Comparison of ENCODE assay signal across 1 cellular context in genomic region chr3:130702985-130703384, GRCh38.
TF ChIP-seq lines count a peak whose summit lies in the region.

No MANE protein-coding gene starts in this region.

TF ChIP-seq in HepG2, 621 proteins besides CTCF, POLR2A, EP300 and RAD21:
- TF ChIP-seq ISL2 (CRISPR knock-in tag; IDR thresholded peaks at IDR 0.05), result peak; percentile 31; the same call in 1 of the 2 replicates
- TF ChIP-seq HDAC2 (CRISPR knock-in tag; IDR thresholded peaks at IDR 0.05), result peak; percentile 27; the same call in 1 of the 2 replicates
- no peak for TF ChIP-seq NR2C2 (CRISPR knock-in tag; IDR thresholded peaks at IDR 0.05; ENCODE audit: borderline replicate concordance)
- TF ChIP-seq HNF4A (CRISPR knock-in tag; IDR thresholded peaks at IDR 0.05), result peak; percentile 61
- TF ChIP-seq SOX13 (IDR thresholded peaks at IDR 0.05), result no peak
- TF ChIP-seq SOX13 (CRISPR knock-in tag; conservative IDR thresholded peaks at IDR 0.05 in 1 of 2, IDR thresholded peaks at IDR 0.05 in 1 of 2), result peak in 1 of 2 experiments; percentile 36; a peak in 1 of 4 replicates
- TF ChIP-seq PAXIP1 (CRISPR knock-in tag; conservative IDR thresholded peaks at IDR 0.05), result peak; percentile 56
- TF ChIP-seq PHB2 (IDR thresholded peaks at IDR 0.05; ENCODE audit: partially characterized antibody), result no peak
- 0 out of 2 replicates have a peak, but pooled peaks have one; percentile 25 for TF ChIP-seq SAP130 (CRISPR knock-in tag; IDR thresholded peaks at IDR 0.05; ENCODE audit: low read depth)
- 0 out of 2 replicates have a peak, but pooled peaks have one; percentile 12 for TF ChIP-seq PATZ1 (CRISPR knock-in tag; IDR thresholded peaks at IDR 0.05)
- no peak for TF ChIP-seq HDAC6 (IDR thresholded peaks at IDR 0.05; ENCODE audit: low read depth, low read length)
- peak; percentile 68; the same call in 1 of the 2 replicates for TF ChIP-seq TCF7 (IDR thresholded peaks at IDR 0.05; ENCODE audit: low read depth)
- no peak for TF ChIP-seq ZNF7 (CRISPR knock-in tag; IDR thresholded peaks at IDR 0.05)
- peak; percentile 43; the same call in 1 of the 2 replicates for TF ChIP-seq HMG20A (CRISPR knock-in tag; IDR thresholded peaks at IDR 0.05; ENCODE audit: borderline replicate concordance)
- TF ChIP-seq ZNF644 (CRISPR knock-in tag; IDR thresholded peaks at IDR 0.05; ENCODE audit: low read depth), result 0 out of 2 replicates have a peak, but pooled peaks have one; percentile 57
- 0 out of 2 replicates have a peak, but pooled peaks have one; percentile 38 for TF ChIP-seq FOXA3 (CRISPR knock-in tag; IDR thresholded peaks at IDR 0.05)
- TF ChIP-seq HNF4G (IDR thresholded peaks at IDR 0.05; ENCODE audit: borderline replicate concordance, low read depth, low read length), result 0 out of 2 replicates have a peak, but pooled peaks have one; percentile 8
- TF ChIP-seq HNF4G (CRISPR knock-in tag; IDR thresholded peaks at IDR 0.05; ENCODE audit: borderline replicate concordance, low read depth), result no peak
- TF ChIP-seq HOXA3 (CRISPR knock-in tag; IDR thresholded peaks at IDR 0.05), result no peak
- TF ChIP-seq EED (CRISPR knock-in tag; IDR thresholded peaks at IDR 0.05), result no peak
- peak; percentile 59 for TF ChIP-seq FOXO1 (CRISPR knock-in tag; IDR thresholded peaks at IDR 0.05)
- 0 out of 2 replicates have a peak, but pooled peaks have one; percentile 11 for TF ChIP-seq SOX5 (CRISPR knock-in tag; IDR thresholded peaks at IDR 0.05; ENCODE audit: borderline replicate concordance)
- TF ChIP-seq KMT2A (CRISPR knock-in tag; IDR thresholded peaks at IDR 0.05), result no peak
- TF ChIP-seq TCF7L2 (IDR thresholded peaks at IDR 0.05; ENCODE audit: low read depth, low read length), result no peak
- TF ChIP-seq BCL6 (CRISPR knock-in tag; IDR thresholded peaks at IDR 0.05), result 0 out of 2 replicates have a peak, but pooled peaks have one; percentile 12
- no peak for TF ChIP-seq ZSCAN21 (CRISPR knock-in tag; IDR thresholded peaks at IDR 0.05; ENCODE audit: borderline replicate concordance)
- 0 out of 2 replicates have a peak, but pooled peaks have one; percentile 25 for TF ChIP-seq NCOA2 (CRISPR knock-in tag; IDR thresholded peaks at IDR 0.05)
- 0 out of 2 replicates have a peak, but pooled peaks have one; percentile 14 for TF ChIP-seq KDM6A (CRISPR knock-in tag; IDR thresholded peaks at IDR 0.05; ENCODE audit: low read depth)
- peak; percentile 38; the same call in 1 of the 2 replicates for TF ChIP-seq RARA (CRISPR knock-in tag; IDR thresholded peaks at IDR 0.05)
- no peak for TF ChIP-seq ZNF720 (CRISPR knock-in tag; IDR thresholded peaks at IDR 0.05)
- TF ChIP-seq PHF5A (CRISPR knock-in tag; IDR thresholded peaks at IDR 0.05; ENCODE audit: low read depth, unreplicated experiment), result no peak
- no peak for TF ChIP-seq ZNF224 (CRISPR knock-in tag; IDR thresholded peaks at IDR 0.05)
- TF ChIP-seq ARID5B (CRISPR knock-in tag; IDR thresholded peaks at IDR 0.05), result peak; percentile 55
- no peak for TF ChIP-seq GATAD2A (CRISPR knock-in tag; IDR thresholded peaks at IDR 0.05)
- no peak for TF ChIP-seq TERF1 (CRISPR knock-in tag; IDR thresholded peaks at IDR 0.05)
